ENCODE assay signal across 8 cellular contexts in genomic region chr4:1579834-1580686, GRCh38.
A peak's percentile ranks its signal among the peaks of the same experiment; 100 is the strongest.
DNase-seq lines count a peak whose midpoint lies in the region; ATAC-seq and TF ChIP-seq lines count a peak whose summit lies in the region.

No MANE protein-coding gene starts in this region.

- H3K4me1 ChIP-seq in NT2/D1 (ENCODE audit: insufficient read depth, insufficient read length) = peaks cover 28% of the 10 kb centered on the region
- H3K4me1 ChIP-seq in esophagus muscularis mucosa = peaks cover 12 to 33% (median 27%) of the 10 kb centered on the region in 4 donors

- no peak for TF ChIP-seq EP300 in esophagus muscularis mucosa (IDR thresholded peaks at IDR 0.05)

- H3K27ac ChIP-seq in esophagus muscularis mucosa (replicated peaks in 1 of 4) = peak overlapping the region; percentile 70 to 88 (median 82)

- H3K9me3 ChIP-seq in NT2/D1 (ENCODE audit: insufficient read depth, low read length) = peaks cover 19% of the 10 kb centered on the region
- H3K9me3 ChIP-seq in esophagus muscularis mucosa = no peaks in the 10 kb centered on the region

- ATAC-seq in HG02678 (IDR thresholded peaks at IDR 0.05; ENCODE audit: unreplicated experiment) (peak; percentile 17), GM19455 (IDR thresholded peaks at IDR 0.05; ENCODE audit: unreplicated experiment) (no peak)
- peak; percentile 54 to 77 for ATAC-seq in naive thymus-derived CD8-positive, alpha-beta T cell

- POLR2A ChIA-PET in naive thymus-derived CD8-positive, alpha-beta T cell (lab: Charles Lee) = interaction anchor here (1.0 to 3.0 kb wide), 16 partner anchors 9 to 833 kb away, joined by 3 to 57 read pairs (median 4); partner anchors contain the start of gene UVSSA

- H3K4me3 Mint-ChIP-seq in naive thymus-derived CD8-positive, alpha-beta T cell = peak overlapping the region; percentile 61 to 85 (median 82)

- DNase-seq in ELR (ENCODE audit: low read depth) = peak; percentile 84
- peak; percentile 91 for DNase-seq in NT2/D1 (ENCODE audit: low read depth, low spot score)
- DNase-seq in activated T-cell treated with anti-CD3 and anti-CD28 coated beads for 48 hours (ENCODE audit: low read depth) = peak; percentile 86
- DNase-seq in esophagus muscularis mucosa (ENCODE audit: extremely low spot score) = no peak
- peak; percentile 81 to 97 (median 93) for DNase-seq in naive thymus-derived CD8-positive, alpha-beta T cell
- peak; percentile 88 for DNase-seq in stimulated activated naive CD4-positive, alpha-beta T cell treated with Interleukin-2 at 50 U/mL for 16 hours (lab: John Stamatoyannopoulos, UW)

- no peaks in the 10 kb centered on the region for H3K36me3 Mint-ChIP-seq in naive thymus-derived CD8-positive, alpha-beta T cell

- no peaks in the 10 kb centered on the region for H3K27me3 Mint-ChIP-seq in naive thymus-derived CD8-positive, alpha-beta T cell

- H3K4me3 ChIP-seq in NT2/D1 (ENCODE audit: insufficient read length, low read depth) = peak overlapping the region; percentile 65
- H3K4me3 ChIP-seq in esophagus muscularis mucosa = peak overlapping the region; percentile 61 to 75 (median 64)

- intact Hi-C loops in esophagus muscularis mucosa (cut with DNase I) = loop anchor here (10.0 kb wide), 1 partner anchor 105 kb away; the partner anchor contains the start of gene FAM53A

- H3K4me1 Mint-ChIP-seq in naive thymus-derived CD8-positive, alpha-beta T cell = peaks cover 3 to 12% (median 8%) of the 10 kb centered on the region in 4 donors

- 1% methylated on average over 45 of the region's 52 CpGs for WGBS in esophagus muscularis mucosa

- H3K27ac Mint-ChIP-seq in naive thymus-derived CD8-positive, alpha-beta T cell = peak overlapping the region in 9 of 10 donors; percentile 4 to 88 (median 68)

- no peak for TF ChIP-seq POLR2A in esophagus muscularis mucosa (IDR thresholded peaks at IDR 0.05; ENCODE audit: low read depth)

- TF ChIP-seq CTCF in esophagus muscularis mucosa (IDR thresholded peaks at IDR 0.05) = no peak

- H3K36me3 ChIP-seq in NT2/D1 (ENCODE audit: insufficient read depth, insufficient read length, low read length) (no peaks in the 10 kb centered on the region), esophagus muscularis mucosa (no peaks in the 10 kb centered on the region)

- peak overlapping the region; percentile 79 for H3K9ac ChIP-seq in NT2/D1 (ENCODE audit: insufficient read length, low read depth)

- no peaks in the 10 kb centered on the region for H3K9me3 Mint-ChIP-seq in naive thymus-derived CD8-positive, alpha-beta T cell

- H3K27me3 ChIP-seq in NT2/D1 (ENCODE audit: insufficient read depth, insufficient read length) (peaks cover 15% of the 10 kb centered on the region), esophagus muscularis mucosa (peaks cover 0 to 40% (median 0%) of the 10 kb centered on the region in 4 donors)
